Comparison of ENCODE assay signal across 23 cellular contexts in genomic region chr11:133388975-133389568, GRCh38.
DNase-seq lines count a peak whose midpoint lies in the region; ATAC-seq and TF ChIP-seq lines count a peak whose summit lies in the region.
"Had no signal": no experiment of that assay in that cellular context is flagged by ENCODE, and none has a peak within 500 bp of the region (broad histone marks: within the 10 kb centered on the region; RNA-seq: fewer than 3 reads in every experiment).

No MANE protein-coding gene starts in this region.

- H3K9me3 ChIP-seq in esophagus muscularis mucosa (no peaks in the 10 kb centered on the region), ovary (no peaks in the 10 kb centered on the region)
- H3K9me3 ChIP-seq: BLaER1 treated with 17β-estradiol and CSF1 and Interleukin-3, amounts not matched to agents 10 nM and 100 nM; SK-N-SH had no signal

- TF ChIP-seq POLR2A in esophagus muscularis mucosa (IDR thresholded peaks at IDR 0.05; ENCODE audit: low read depth) (no peak), ovary (IDR thresholded peaks at IDR 0.05) (no peak)

- no peaks in the 10 kb centered on the region for H3K4me1 ChIP-seq in esophagus muscularis mucosa
- H3K4me1 ChIP-seq in ovary (ENCODE audit: insufficient read depth) = no peaks in the 10 kb centered on the region

- no peak overlapping the region for H3K4me3 ChIP-seq in esophagus muscularis mucosa
- no peak overlapping the region for H3K4me3 ChIP-seq in ovary
- H3K4me3 ChIP-seq: BLaER1 treated with 17β-estradiol and CSF1 and Interleukin-3, amounts not matched to agents 10 nM and 100 nM; GM23338 had no signal

- H3K27me3 ChIP-seq in esophagus muscularis mucosa (peaks cover 0 to 10% (median 0%) of the 10 kb centered on the region in 4 donors), ovary (no peaks in the 10 kb centered on the region)
- H3K27me3 ChIP-seq: BLaER1 treated with 17β-estradiol and CSF1 and Interleukin-3, amounts not matched to agents 10 nM and 100 nM had no signal

- intact Hi-C loops in esophagus muscularis mucosa (cut with DNase I) = no loop called here
- intact Hi-C loops in ovary (cut with DNase I) = no loop called here

- in situ Hi-C loops in GM13977 (cut with MboI; ENCODE audit: low pct_unique_long_range_greater_than_20kb, low sequenced_read_pairs, unreplicated experiment) = no loop called here

- peak; percentile 79 for ATAC-seq in GM21390 (IDR thresholded peaks at IDR 0.05; ENCODE audit: unreplicated experiment)
- peak; percentile 80 for ATAC-seq in HG03280 (IDR thresholded peaks at IDR 0.05; ENCODE audit: unreplicated experiment)
- no peak for ATAC-seq in GM21447 (IDR thresholded peaks at IDR 0.05; ENCODE audit: unreplicated experiment)
- ATAC-seq in GM21423 (IDR thresholded peaks at IDR 0.05; ENCODE audit: unreplicated experiment) = no peak
- ATAC-seq: CD8-positive, alpha-beta T cell; GM23338; PC-3 had no signal

- DNase-seq in GM13977 (ENCODE audit: low spot score) = peak; percentile 19
- DNase-seq in esophagus muscularis mucosa (ENCODE audit: extremely low spot score) = peak; percentile 78
- no peak for DNase-seq in ovary
- no peak for DNase-seq in COLO668 (lab: John Stamatoyannopoulos, UW; ENCODE audit: unreplicated experiment)
- DNase-seq: CD8-positive, alpha-beta T cell; DMS79; HCEC 1CT; KBM-7; NCI-H1105 treated with DMSO at 0.1 percent for 48 hours; NCI-H187; NCI-H226; NCI-H524; NCI-H82; PC-3; RPMI8226; SHP77 treated with DMSO at 0.1 percent for 48 hours; SK-N-SH had no signal

- no peaks in the 10 kb centered on the region for H3K36me3 ChIP-seq in esophagus muscularis mucosa
- no peaks in the 10 kb centered on the region for H3K36me3 ChIP-seq in ovary
- H3K36me3 ChIP-seq: BLaER1 treated with 17β-estradiol and CSF1 and Interleukin-3, amounts not matched to agents 10 nM and 100 nM had no signal

- TF ChIP-seq EP300 in esophagus muscularis mucosa (IDR thresholded peaks at IDR 0.05) (no peak), ovary (IDR thresholded peaks at IDR 0.05) (no peak)

- H3K27ac ChIP-seq in esophagus muscularis mucosa (replicated peaks in 1 of 4) = no peak overlapping the region
- H3K27ac ChIP-seq in ovary = no peak overlapping the region
- H3K27ac ChIP-seq: BLaER1 treated with 17β-estradiol and CSF1 and Interleukin-3, amounts not matched to agents 10 nM and 100 nM had no signal

- TF ChIP-seq CTCF in GM13977 (IDR thresholded peaks at IDR 0.05; ENCODE audit: extremely low read depth, insufficient read depth, missing control alignments) (no peak), esophagus muscularis mucosa (IDR thresholded peaks at IDR 0.05) (no peak), ovary (IDR thresholded peaks at IDR 0.05) (no peak)

- 95% methylated on average over 5 of the region's 5 CpGs for WGBS in esophagus muscularis mucosa
- WGBS in ovary, 3 donors = 83 to 88% (median 85%) methylated on average over 5 of the region's 5 CpGs

Comparison
In these comparisons a context has a peak if more than half of its experiments do, and no peak if none do; other contexts are left out.
1. DNase-seq: peak in GM13977 (single experiment) and esophagus muscularis mucosa (single experiment); none in ovary (0 of 5) and COLO668 (single experiment).
2. ATAC-seq: peak in GM21390 (single experiment) and HG03280 (single experiment); none in GM21447 (single experiment) and GM21423 (single experiment).